ENCODE assay signal across 1 cellular context in genomic region chr4:188031751-188032150, GRCh38.
TF ChIP-seq lines count a peak whose summit lies in the region.

No MANE protein-coding gene starts in this region.

TF ChIP-seq in SK-N-SH treated with all-trans-retinoic acid at 6 μM for 48 hours, 23 proteins besides CTCF, POLR2A, EP300 and RAD21 (continued from another document):
- no peak for TF ChIP-seq ZNF70 (CRISPR knock-in tag; IDR thresholded peaks at IDR 0.05)
- no peak for TF ChIP-seq BACH2 (CRISPR knock-in tag; IDR thresholded peaks at IDR 0.05; ENCODE audit: borderline replicate concordance)
- TF ChIP-seq PPARA (CRISPR knock-in tag; IDR thresholded peaks at IDR 0.05; ENCODE audit: borderline replicate concordance): no peak
- TF ChIP-seq ZFP3 (CRISPR knock-in tag; IDR thresholded peaks at IDR 0.05): no peak
- TF ChIP-seq CREB5 (CRISPR knock-in tag; IDR thresholded peaks at IDR 0.05; ENCODE audit: low read depth): no peak
- no peak for TF ChIP-seq SNAI2 (CRISPR knock-in tag; IDR thresholded peaks at IDR 0.05)
- no peak for TF ChIP-seq CSRNP3 (CRISPR knock-in tag; IDR thresholded peaks at IDR 0.05)
- no peak for TF ChIP-seq ESRRG (CRISPR knock-in tag; IDR thresholded peaks at IDR 0.05)
- no peak for TF ChIP-seq ISL1 (CRISPR knock-in tag; IDR thresholded peaks at IDR 0.05)
- TF ChIP-seq RARB (CRISPR knock-in tag; IDR thresholded peaks at IDR 0.05): no peak
- no peak for TF ChIP-seq POU6F1 (CRISPR knock-in tag; IDR thresholded peaks at IDR 0.05; ENCODE audit: borderline replicate concordance, low read depth)
- TF ChIP-seq CSDC2 (CRISPR knock-in tag; IDR thresholded peaks at IDR 0.05): no peak
